Comparison of ENCODE assay signal across 19 cellular contexts in the genomic region with DNA sequence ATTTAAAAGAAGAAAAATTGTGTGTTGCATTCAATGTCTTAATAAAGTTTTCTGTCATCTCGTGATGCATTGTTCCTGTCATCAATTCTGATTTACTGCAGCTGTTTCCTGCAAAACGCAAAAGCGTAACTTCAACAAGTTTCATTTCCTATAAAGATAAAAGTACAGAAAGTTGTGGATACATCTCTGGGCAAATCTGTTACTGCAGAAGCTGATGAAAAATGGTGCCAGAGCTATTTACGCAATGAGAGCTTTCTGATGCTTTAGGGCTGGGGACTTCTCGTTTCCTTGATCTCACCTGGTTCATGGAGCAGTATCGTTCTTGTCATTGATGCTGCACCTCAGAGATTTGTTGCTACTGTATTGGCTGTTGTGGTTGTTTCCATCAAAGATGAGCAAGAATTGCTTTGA. TPM values are rescaled to one million over a fixed set of nuclear protein-coding genes. Genes with fewer than 3 reads are reported as not detected.
DNase-seq lines count a peak whose midpoint lies in the region; ATAC-seq and TF ChIP-seq lines count a peak whose summit lies in the region.
"Had no signal": no experiment of that assay in that cellular context is flagged by ENCODE, and none has a peak within 500 bp of the region (broad histone marks: within the 10 kb centered on the region; RNA-seq: fewer than 3 reads in every experiment).

No MANE protein-coding gene starts in this region.

- no peaks in the 10 kb centered on the region for H3K4me1 Mint-ChIP-seq in chondrocyte (ENCODE audit: low read depth)

- CTCF ChIA-PET in OCI-LY7 (lab: Charles Lee; ENCODE audit: unreplicated experiment), result interaction anchor here (1.5 to 1.7 kb wide), 2 partner anchors 20 to 113 kb away, joined by 7 to 8 read pairs; no protein-coding TSS in a partner anchor

- H3K36me3 ChIP-seq in BLaER1 (no peaks in the 10 kb centered on the region), OCI-LY7 (ENCODE audit: insufficient read depth, low read length) (peaks cover 10% of the 10 kb centered on the region)
- H3K36me3 ChIP-seq: neutrophil had no signal

- peaks cover 34% of the 10 kb centered on the region for H3K4me1 ChIP-seq in BLaER1
- peaks cover 59% of the 10 kb centered on the region for H3K4me1 ChIP-seq in OCI-LY7 (ENCODE audit: insufficient read depth, low read length, poor library complexity, severe bottlenecking)

- no peaks in the 10 kb centered on the region for H3K79me2 ChIP-seq in OCI-LY7 (ENCODE audit: insufficient read depth, low read depth, low read length)

- no peaks in the 10 kb centered on the region for H3K27me3 ChIP-seq in BLaER1
- H3K27me3 ChIP-seq: neutrophil had no signal

- DNase-seq in OCI-LY7 (ENCODE audit: low spot score) (peak; percentile 94), hippocampal formation (lab: John Stamatoyannopoulos, UW) (no peak), erythroblast (lab: John Stamatoyannopoulos, UW) (no peak), chondrocyte (ENCODE audit: low spot score) (no peak)
- DNase-seq in activated CD4-positive, alpha-beta T cell treated with anti-CD3 and anti-CD28 coated beads, Interleukin-2, amount 50 U/mL, for 48 hours, result no peak
- DNase-seq: ACHN; activated CD4-positive, CD25-positive, alpha-beta regulatory T cell; activated T-cell treated with anti-CD3 and anti-CD28 coated beads, Interleukin-2, amount 50 U/mL, for 4 hours; anterior cingulate cortex; DMS53; head of caudate nucleus; NCI-H1048; NCI-H510A treated with DMSO at 0.1 percent for 48 hours had no signal

- H3K4me2 ChIP-seq in BLaER1 (peak overlapping the region; percentile 83), OCI-LY7 (ENCODE audit: low read length) (peak overlapping the region; percentile 68)

- POLR2A ChIA-PET in OCI-LY7 (lab: Charles Lee), result interaction anchor here (0.6 to 5.8 kb wide), 11 partner anchors 9 to 437 kb away, joined by 3 to 123 read pairs (median 4); partner anchors contain the start of genes MS4A1 and TMEM109

- H3K27ac Mint-ChIP-seq in chondrocyte (ENCODE audit: unreplicated experiment), result no peak overlapping the region

- no peak for TF ChIP-seq POLR2A in erythroblast (IDR thresholded peaks at IDR 0.05; ENCODE audit: low read length)

- H3K4me3 Mint-ChIP-seq in chondrocyte (ENCODE audit: unreplicated experiment), result no peak overlapping the region
- H3K4me3 Mint-ChIP-seq: activated T-cell treated with anti-CD3 and anti-CD28 coated beads, Interleukin-2, amount 50 U/mL, for 4 hours had no signal

- TF ChIP-seq CTCF in OCI-LY7 (conservative IDR thresholded peaks at IDR 0.05; ENCODE audit: low read length) (no peak), chondrocyte (IDR thresholded peaks at IDR 0.05) (no peak)

- H3K36me3 Mint-ChIP-seq in chondrocyte (ENCODE audit: low read depth), result no peaks in the 10 kb centered on the region

- peak overlapping the region; percentile 87; the same call in 1 of the 2 replicates for H2AFZ ChIP-seq in OCI-LY7 (ENCODE audit: low read length)

- peaks cover 17% of the 10 kb centered on the region for H3K27me3 Mint-ChIP-seq in chondrocyte (ENCODE audit: low read depth)

- H4K20me1 ChIP-seq in BLaER1 (no peaks in the 10 kb centered on the region), OCI-LY7 (ENCODE audit: insufficient read depth, low read length) (no peaks in the 10 kb centered on the region)

- peaks cover 5% of the 10 kb centered on the region; the same call in 1 of the 2 replicates for H3K9me3 ChIP-seq in BLaER1
- H3K9me3 ChIP-seq in OCI-LY7 (ENCODE audit: low read length), result peaks cover 12% of the 10 kb centered on the region; the same call in 1 of the 2 replicates
- H3K9me3 ChIP-seq: neutrophil had no signal

- no peak overlapping the region for H3K4me3 ChIP-seq in BLaER1
- H3K4me3 ChIP-seq in OCI-LY7 (ENCODE audit: low read depth, low read length, poor library complexity, severe bottlenecking), result peak overlapping the region; percentile 46

- intact Hi-C loops in OCI-LY7 (cut with micrococcal nuclease; ENCODE audit: unreplicated experiment), result loop anchor here (1.0 to 2.0 kb wide), 2 partner anchors 22 to 114 kb away; partner anchors contain the start of gene MS4A1

- no peaks in the 10 kb centered on the region for H3K9me2 ChIP-seq in OCI-LY7 (ENCODE audit: insufficient read depth, low read length)

- no peak overlapping the region for H3K9ac ChIP-seq in BLaER1

- peaks cover 2% of the 10 kb centered on the region for H3K9me3 Mint-ChIP-seq in chondrocyte (ENCODE audit: low read depth)
- H3K9me3 Mint-ChIP-seq: activated T-cell treated with anti-CD3 and anti-CD28 coated beads, Interleukin-2, amount 50 U/mL, for 4 hours had no signal

- BruUV-seq in OCI-LY7 (replicated peaks; lab: Mats Ljungman, UMichigan), result no TSS peak

- H3K27ac ChIP-seq in BLaER1 (peak overlapping the region; percentile 79; the same call in 1 of the 2 replicates), OCI-LY7 (ENCODE audit: low read depth, low read length, poor library complexity, severe bottlenecking) (peak overlapping the region; percentile 95)
- H3K27ac ChIP-seq: neutrophil had no signal

- ATAC-seq in GM19351 (IDR thresholded peaks at IDR 0.05; ENCODE audit: unreplicated experiment) (peak; percentile 70), HG03108 (IDR thresholded peaks at IDR 0.05; ENCODE audit: unreplicated experiment) (peak; percentile 81)
- ATAC-seq: activated T-cell treated with anti-CD3 and anti-CD28 coated beads, Interleukin-2, amount 50 U/mL, for 4 hours; HCT116 had no signal

RNA-seq across cellular contexts. Expression of gene MS4A12, which starts 15.5 kb away (rescaled TPM):
- total RNA-seq in OCI-LY7 (2014; rRNA removed; shearing (Covaris generic)), result 1.8 TPM in 1 of 2 replicates, not detected in the other
- total RNA-seq in OCI-LY7 (2022) (not detected in 2 replicates), chondrocyte (not detected in 3 replicates)
- total RNA-seq: activated T-cell treated with anti-CD3 and anti-CD28 coated beads, Interleukin-2, amount 50 U/mL, for 4 hours; lower leg skin had no signal

RNA-seq across cellular contexts. Expression of gene MS4A1, which starts 21.4 kb away (rescaled TPM):
- total RNA-seq in OCI-LY7 (2014; rRNA removed; shearing (Covaris generic)), result 435 and 488 TPM in 2 replicates
- total RNA-seq in OCI-LY7 (2022), result 559 and 603 TPM in 2 replicates
- not detected in 3 replicates for total RNA-seq in chondrocyte

RNA-seq across cellular contexts. Expression of gene MS4A13, which starts 38.2 kb away (rescaled TPM):
- not detected in 2 replicates for total RNA-seq in OCI-LY7 (2014; rRNA removed; shearing (Covaris generic))
- total RNA-seq in OCI-LY7 (2022) (not detected in 2 replicates), chondrocyte (not detected in 3 replicates)
- total RNA-seq: activated T-cell treated with anti-CD3 and anti-CD28 coated beads, Interleukin-2, amount 50 U/mL, for 4 hours; lower leg skin had no signal

RNA-seq across cellular contexts. Expression of gene MS4A5, which starts 47.7 kb away (rescaled TPM):
- not detected in 2 replicates for total RNA-seq in OCI-LY7 (2014; rRNA removed; shearing (Covaris generic))
- total RNA-seq in OCI-LY7 (2022), result not detected in 2 replicates
- not detected in 3 replicates for total RNA-seq in chondrocyte
- total RNA-seq: activated T-cell treated with anti-CD3 and anti-CD28 coated beads, Interleukin-2, amount 50 U/mL, for 4 hours; lower leg skin had no signal

Comparison
In these comparisons a context has a peak if more than half of its experiments do, and no peak if none do; other contexts are left out.
1. RNA of gene MS4A1, which starts 21.4 kb away (total RNA-seq): 435 to 603 TPM in OCI-LY7; not detected in chondrocyte; every median in the first group is over 100 times any median in the second.